Comparison of ENCODE assay signal across 1 cellular context in genomic region chr14:102769049-102769327, GRCh38.
TF ChIP-seq lines count a peak whose summit lies in the region.

No MANE protein-coding gene starts in this region.

TF ChIP-seq in WTC11, 78 proteins besides CTCF, POLR2A, EP300 and RAD21 (continued from another document):
- TF ChIP-seq, protein P1, sequence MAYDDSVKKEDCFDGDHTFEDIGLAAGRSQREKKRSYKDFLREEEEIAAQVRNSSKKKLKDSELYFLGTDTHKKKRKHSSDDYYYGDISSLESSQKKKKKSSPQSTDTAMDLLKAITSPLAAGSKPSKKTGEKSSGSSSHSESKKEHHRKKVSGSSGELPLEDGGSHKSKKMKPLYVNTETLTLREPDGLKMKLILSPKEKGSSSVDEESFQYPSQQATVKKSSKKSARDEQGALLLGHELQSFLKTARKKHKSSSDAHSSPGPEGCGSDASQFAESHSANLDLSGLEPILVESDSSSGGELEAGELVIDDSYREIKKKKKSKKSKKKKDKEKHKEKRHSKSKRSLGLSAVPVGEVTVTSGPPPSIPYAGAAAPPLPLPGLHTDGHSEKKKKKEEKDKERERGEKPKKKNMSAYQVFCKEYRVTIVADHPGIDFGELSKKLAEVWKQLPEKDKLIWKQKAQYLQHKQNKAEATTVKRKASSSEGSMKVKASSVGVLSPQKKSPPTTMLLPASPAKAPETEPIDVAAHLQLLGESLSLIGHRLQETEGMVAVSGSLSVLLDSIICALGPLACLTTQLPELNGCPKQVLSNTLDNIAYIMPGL (CRISPR knock-in tag; IDR thresholded peaks at IDR 0.05): no peak
